Comparison of ENCODE assay signal across 8 cellular contexts in genomic region chr6:106102034-106102433, GRCh38. TPM values are rescaled to one million over a fixed set of nuclear protein-coding genes. Genes with fewer than 3 reads are reported as not detected.
DNase-seq lines count a peak whose midpoint lies in the region; ATAC-seq, FAIRE-seq and TF ChIP-seq lines count a peak whose summit lies in the region.
"Had no signal": no experiment of that assay in that cellular context is flagged by ENCODE, and none has a peak within 500 bp of the region (broad histone marks: within the 10 kb centered on the region; RNA-seq: fewer than 3 reads in every experiment).

No MANE protein-coding gene starts in this region.

- peak; percentile 70 for ATAC-seq in GM19395 (IDR thresholded peaks at IDR 0.05; ENCODE audit: unreplicated experiment)
- peak; percentile 56 for ATAC-seq in HG03045 (IDR thresholded peaks at IDR 0.05; ENCODE audit: unreplicated experiment)
- peak; percentile 5 for ATAC-seq in stimulated activated naive CD8-positive, alpha-beta T cell treated with anti-CD3 and anti-CD28 coated beads, Interleukin-15, amount 100 ng/mL, for 72 hours
- no peak for ATAC-seq in HepG2

- no peaks in the 10 kb centered on the region for H3K36me3 ChIP-seq in HepG2 (replicated peaks in 1 of 2; ENCODE audit: control insufficient read depth in 1 of 2, insufficient read depth in 2 of 2, low read length in 2 of 2)

- TF ChIP-seq POLR2A in HepG2 (IDR thresholded peaks at IDR 0.05; ENCODE audit: insufficient read depth in 1 of 2, low read depth in 2 of 2, low read length in 2 of 2) = no peak

- WGBS in HepG2 (ENCODE audit: low lambda C conversion rate) = 57% methylated on average over 5 of the region's 5 CpGs

- no TSS peak for BruUV-seq in HepG2 (replicated peaks; lab: Mats Ljungman, UMichigan)

- H3K27me3 Mint-ChIP-seq in stimulated activated naive CD8-positive, alpha-beta T cell treated with anti-CD3 and anti-CD28 coated beads, Interleukin-15, amount 100 ng/mL, for 72 hours = peaks cover 10% of the 10 kb centered on the region
- H3K27me3 Mint-ChIP-seq: activated B cell treated with CpG ODN at 0.5 μM for 24 hours had no signal

- H3K4me1 Mint-ChIP-seq in stimulated activated naive CD8-positive, alpha-beta T cell treated with anti-CD3 and anti-CD28 coated beads, Interleukin-15, amount 100 ng/mL, for 72 hours = peaks cover 88% of the 10 kb centered on the region

- no peak overlapping the region for H3K9ac ChIP-seq in HepG2 (ENCODE audit: insufficient read depth, low read depth, low read length)

- TF ChIP-seq RAD21 in HepG2 (CRISPR knock-in tag; IDR thresholded peaks at IDR 0.05) = no peak

- POLR2A ChIA-PET in HepG2 (lab: Yijun Ruan, JAX) (no interaction called here), HEK293T (lab: Yijun Ruan, JAX) (no interaction called here)

- no peak for FAIRE-seq in HepG2 (lab: Jason Lieb, UNC)

- no peak overlapping the region for H2AFZ ChIP-seq in HepG2 (ENCODE audit: low read length)

- peaks cover 6% of the 10 kb centered on the region; the same call in 1 of the 2 replicates for H3K4me1 ChIP-seq in HepG2 (ENCODE audit: insufficient read depth, low read length)

- intact Hi-C loops in HepG2 (cut with micrococcal nuclease; ENCODE audit: unreplicated experiment) = no loop called here

- no peak overlapping the region for H3K4me2 ChIP-seq in HepG2 (ENCODE audit: low read depth, low read length)

- no peak overlapping the region for H3K27ac Mint-ChIP-seq in stimulated activated naive CD8-positive, alpha-beta T cell treated with anti-CD3 and anti-CD28 coated beads, Interleukin-15, amount 100 ng/mL, for 72 hours
- H3K27ac Mint-ChIP-seq: activated B cell treated with CpG ODN at 0.5 μM for 24 hours had no signal

- no peaks in the 10 kb centered on the region for H3K9me3 ChIP-seq in HepG2 (ENCODE audit: low read length)

- TF ChIP-seq EP300 in HepG2 (IDR thresholded peaks at IDR 0.05; ENCODE audit: low read depth in 2 of 2, low read length in 2 of 2) = no peak
- no peak for TF ChIP-seq EP300 in HepG2 (CRISPR knock-in tag; IDR thresholded peaks at IDR 0.05; ENCODE audit: borderline replicate concordance)

- no peak for TF ChIP-seq CTCF in HepG2 (CRISPR knock-in tag; IDR thresholded peaks at IDR 0.05)

- peaks cover 0 to 66% of the 10 kb centered on the region in 2 experiments; a peak in 3 of 5 replicates for H3K27me3 ChIP-seq in HepG2 (ENCODE audit: control insufficient read depth in 1 of 2, insufficient read depth in 2 of 2, low read length in 2 of 2)

- H4K20me1 ChIP-seq in HepG2 (ENCODE audit: insufficient read depth, low read length) = no peaks in the 10 kb centered on the region

- H3K4me3 ChIP-seq in HepG2 (replicated peaks in 1 of 3; ENCODE audit: insufficient read depth in 1 of 3, low read depth in 2 of 3, low read length in 3 of 3) = no peak overlapping the region

- in situ Hi-C loops in HepG2 (cut with HindIII; ENCODE audit: extremely low pct_ligation_motif_present, low pct_unique_long_range_greater_than_20kb) = no loop called here

- peak overlapping the region; percentile 88 to 95 for H3K4me3 Mint-ChIP-seq in stimulated activated naive CD8-positive, alpha-beta T cell treated with anti-CD3 and anti-CD28 coated beads, Interleukin-15, amount 100 ng/mL, for 72 hours
- H3K4me3 Mint-ChIP-seq: activated B cell treated with CpG ODN at 0.5 μM for 24 hours had no signal

- CTCF ChIA-PET in HepG2 (lab: Yijun Ruan, JAX; ENCODE audit: low intra/inter-chr PET ratio, low total read pairs) (no interaction called here), HEK293T (lab: Yijun Ruan, JAX) (no interaction called here)

- H3K9me3 Mint-ChIP-seq in stimulated activated naive CD8-positive, alpha-beta T cell treated with anti-CD3 and anti-CD28 coated beads, Interleukin-15, amount 100 ng/mL, for 72 hours = no peaks in the 10 kb centered on the region
- H3K9me3 Mint-ChIP-seq: activated B cell treated with CpG ODN at 0.5 μM for 24 hours had no signal

- H3K27ac ChIP-seq in HepG2 (ENCODE audit: extremely low read length, insufficient read depth, low read length) = no peak overlapping the region

- DNase-seq in activated naive CD4-positive, alpha-beta T cell treated with anti-CD3 and anti-CD28 coated beads, Interleukin-2, amount 50 U/mL, for 16 hours = peak; percentile 74
- peak; percentile 57 to 60 for DNase-seq in stimulated activated naive CD8-positive, alpha-beta T cell treated with anti-CD3 and anti-CD28 coated beads, Interleukin-15, amount 100 ng/mL, for 72 hours
- DNase-seq in HepG2 (ENCODE audit: low spot score) (no peak), HEK293T (ENCODE audit: extremely low spot score) (no peak)
- DNase-seq in activated CD4-positive, CD25-positive, alpha-beta regulatory T cell (lab: John Stamatoyannopoulos, UW) = no peak
- DNase-seq: activated B cell treated with CpG ODN at 0.5 μM for 24 hours had no signal

- H3K79me2 ChIP-seq in HepG2 (ENCODE audit: insufficient read depth, low read length) = no peaks in the 10 kb centered on the region

TF ChIP-seq in HepG2, 621 proteins besides CTCF, POLR2A, EP300 and RAD21:
- TF ChIP-seq ZNF451 (CRISPR knock-in tag; IDR thresholded peaks at IDR 0.05) (no peak), ZNF746 (CRISPR knock-in tag; IDR thresholded peaks at IDR 0.05) (no peak), SRSF4 (IDR thresholded peaks at IDR 0.05; ENCODE audit: low read depth, low read length, poor library complexity, severe bottlenecking) (no peak), RBFOX2 (IDR thresholded peaks at IDR 0.05; ENCODE audit: low read depth, low read length) (no peak), ZNF619 (CRISPR knock-in tag; IDR thresholded peaks at IDR 0.05) (no peak), SALL1 (CRISPR knock-in tag; IDR thresholded peaks at IDR 0.05) (no peak), PHB2 (IDR thresholded peaks at IDR 0.05; ENCODE audit: partially characterized antibody) (no peak), HMG20A (CRISPR knock-in tag; IDR thresholded peaks at IDR 0.05; ENCODE audit: borderline replicate concordance) (no peak), ZNF777 (CRISPR knock-in tag; IDR thresholded peaks at IDR 0.05) (no peak), ZIK1 (CRISPR knock-in tag; IDR thresholded peaks at IDR 0.05; ENCODE audit: borderline replicate concordance, low read depth) (no peak)

TF ChIP-seq in HEK293T, 16 proteins besides CTCF, POLR2A, EP300 and RAD21:
- TF ChIP-seq PKNOX1 (IDR thresholded peaks at IDR 0.05) (no peak), CTBP1 (IDR thresholded peaks at IDR 0.05; ENCODE audit: borderline replicate concordance) (no peak), BHLHE40 (IDR thresholded peaks at IDR 0.05; ENCODE audit: borderline replicate concordance) (no peak), FOXM1 (IDR thresholded peaks at IDR 0.05; ENCODE audit: borderline replicate concordance) (no peak), FOXK2 (IDR thresholded peaks at IDR 0.05) (no peak), ARNT (IDR thresholded peaks at IDR 0.05) (no peak), L3MBTL2 (conservative IDR thresholded peaks at IDR 0.05) (no peak), ZNF384 (IDR thresholded peaks at IDR 0.05) (no peak), ELF4 (IDR thresholded peaks at IDR 0.05) (no peak), NFRKB (IDR thresholded peaks at IDR 0.05) (no peak), FOXA1 (IDR thresholded peaks at IDR 0.05) (no peak), HDGF (IDR thresholded peaks at IDR 0.05; ENCODE audit: borderline replicate concordance) (no peak), SUZ12 (IDR thresholded peaks at IDR 0.05) (no peak), SP1 (IDR thresholded peaks at IDR 0.05) (no peak), LEF1 (IDR thresholded peaks at IDR 0.05; ENCODE audit: borderline replicate concordance) (no peak)

RNA-seq across cellular contexts. Expression of gene PRDM1, which starts 15.9 kb away (rescaled TPM):
- total RNA-seq in HepG2 (2016; rRNA removed; fragmentation: Illumina TruSeq; extraction: Trizol) = not detected in 2 replicates
- total RNA-seq in HepG2 (2016; cell fraction: cytosol; rRNA removed; fragmentation: Illumina TruSeq; extraction: Trizol; ENCODE audit: low read depth) = not detected in 2 replicates
- not detected in 2 replicates for total RNA-seq in HepG2 (2016; cell fraction: insoluble cytoplasmic fraction; rRNA removed; fragmentation: Illumina TruSeq; extraction: Trizol)
- total RNA-seq in HepG2 (2016; cell fraction: membrane; rRNA removed; fragmentation: Illumina TruSeq; extraction: Trizol) = not detected in 2 replicates
- not detected in 2 replicates for total RNA-seq in HepG2 (2016; cell fraction: nucleus; rRNA removed; fragmentation: Illumina TruSeq; extraction: Trizol)
- 0.03 and 0.13 TPM in 2 replicates for polyA plus RNA-seq in HepG2 (2011; rRNA removed)
- not detected in 2 replicates for polyA plus RNA-seq in HepG2 (2011; cell fraction: cytosol; rRNA removed)
- not detected in 2 replicates for polyA plus RNA-seq in HepG2 (2011; cell fraction: nucleus; rRNA removed)
- 0.20 TPM in 1 of 2 replicates, not detected in the other for polyA plus RNA-seq in HepG2 (2012)
- not detected in 2 replicates for polyA plus RNA-seq in HepG2 (2016; cell fraction: cytosol; fragmentation: Illumina TruSeq; extraction: Trizol; ENCODE audit: low read depth)
- polyA plus RNA-seq in HepG2 (2016; cell fraction: insoluble cytoplasmic fraction; fragmentation: Illumina TruSeq; extraction: Trizol; ENCODE audit: low read depth) = not detected in 2 replicates
- polyA plus RNA-seq in HepG2 (2016; cell fraction: membrane; fragmentation: Illumina TruSeq; extraction: Trizol; ENCODE audit: low read depth) = not detected in 2 replicates
- not detected in 2 replicates for polyA plus RNA-seq in HepG2 (2016; cell fraction: nucleus; fragmentation: Illumina TruSeq; extraction: Trizol; ENCODE audit: insufficient read depth, low read depth)
- 4.0 TPM in 1 of 2 replicates, not detected in the other for polyA minus RNA-seq in HepG2 (2011; rRNA and poly(A)+ RNA removed; ENCODE audit: low replicate concordance)
- not detected in 2 replicates for polyA minus RNA-seq in HepG2 (2011; cell fraction: cytosol; rRNA and poly(A)+ RNA removed)
- polyA minus RNA-seq in HepG2 (2011; cell fraction: nucleus; rRNA and poly(A)+ RNA removed) = not detected in 2 replicates

Comparison
In these comparisons a context has a peak if more than half of its experiments do, and no peak if none do; other contexts are left out.
1. DNase-seq: peak in activated naive CD4-positive, alpha-beta T cell treated with anti-CD3 and anti-CD28 coated beads, Interleukin-2, amount 50 U/mL, for 16 hours (single experiment) and stimulated activated naive CD8-positive, alpha-beta T cell treated with anti-CD3 and anti-CD28 coated beads, Interleukin-15, amount 100 ng/mL, for 72 hours (2 of 2); none in HepG2 (single experiment), activated CD4-positive, CD25-positive, alpha-beta regulatory T cell (0 of 4) and HEK293T (single experiment).